Comparison of ENCODE assay signal across 1 cellular context in the genomic region with DNA sequence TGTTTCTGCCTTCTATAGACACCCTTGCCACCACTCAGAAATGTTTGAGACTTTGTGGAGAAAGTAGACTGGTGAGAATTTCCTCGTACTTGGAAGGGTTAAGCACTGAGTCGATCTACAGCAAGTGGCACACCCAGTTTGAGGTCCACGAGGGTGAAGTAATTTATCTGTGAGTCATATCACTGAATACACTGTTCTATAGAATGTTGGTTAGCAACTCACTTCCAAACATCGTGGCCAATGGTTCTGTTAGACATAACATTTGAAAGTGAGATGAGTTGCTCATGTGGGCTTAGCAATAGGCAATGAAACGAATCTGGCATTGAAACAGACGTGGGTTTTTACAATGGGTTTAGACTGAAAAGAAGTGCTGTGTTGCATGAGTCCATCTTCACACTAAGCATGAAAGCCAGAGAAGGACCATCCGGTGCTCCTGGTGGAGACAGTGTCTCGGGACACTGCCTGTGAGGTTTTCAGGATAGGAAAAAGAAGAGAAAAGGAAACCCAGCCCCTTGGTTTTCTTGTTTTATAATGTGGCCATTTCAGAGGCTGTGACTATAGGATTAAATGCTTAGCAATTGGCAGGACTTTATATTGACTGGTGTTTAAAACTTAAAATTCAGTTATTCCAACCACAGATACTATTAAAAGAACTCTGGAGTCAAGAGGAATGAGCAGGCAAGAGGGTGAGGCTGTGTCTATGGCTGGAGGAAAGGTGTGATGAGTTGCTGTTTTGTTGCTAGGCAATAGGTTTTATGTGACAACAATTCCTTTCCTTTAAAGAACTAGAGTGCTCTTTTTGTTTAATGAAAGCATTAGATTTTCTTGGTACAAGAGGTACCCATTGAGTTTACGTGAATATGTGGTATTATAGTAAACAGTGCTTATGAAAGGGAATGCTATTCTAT.
TF ChIP-seq lines count a peak whose summit lies in the region.

No MANE protein-coding gene starts in this region.

TF ChIP-seq in SK-N-SH treated with all-trans-retinoic acid at 6 μM for 48 hours, 23 proteins besides CTCF, POLR2A, EP300 and RAD21 (continued from another document):
- TF ChIP-seq, protein P1, sequence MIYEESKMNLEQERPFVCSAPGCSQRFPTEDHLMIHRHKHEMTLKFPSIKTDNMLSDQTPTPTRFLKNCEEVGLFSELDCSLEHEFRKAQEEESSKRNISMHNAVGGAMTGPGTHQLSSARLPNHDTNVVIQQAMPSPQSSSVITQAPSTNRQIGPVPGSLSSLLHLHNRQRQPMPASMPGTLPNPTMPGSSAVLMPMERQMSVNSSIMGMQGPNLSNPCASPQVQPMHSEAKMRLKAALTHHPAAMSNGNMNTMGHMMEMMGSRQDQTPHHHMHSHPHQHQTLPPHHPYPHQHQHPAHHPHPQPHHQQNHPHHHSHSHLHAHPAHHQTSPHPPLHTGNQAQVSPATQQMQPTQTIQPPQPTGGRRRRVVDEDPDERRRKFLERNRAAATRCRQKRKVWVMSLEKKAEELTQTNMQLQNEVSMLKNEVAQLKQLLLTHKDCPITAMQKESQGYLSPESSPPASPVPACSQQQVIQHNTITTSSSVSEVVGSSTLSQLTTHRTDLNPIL (CRISPR knock-in tag; IDR thresholded peaks at IDR 0.05; ENCODE audit: low read depth): no peak
- no peak for TF ChIP-seq TCF4 (CRISPR knock-in tag; IDR thresholded peaks at IDR 0.05; ENCODE audit: borderline replicate concordance)
- no peak for TF ChIP-seq RARB (CRISPR knock-in tag; IDR thresholded peaks at IDR 0.05)
- TF ChIP-seq POU6F1 (CRISPR knock-in tag; IDR thresholded peaks at IDR 0.05; ENCODE audit: borderline replicate concordance, low read depth): no peak
- no peak for TF ChIP-seq GLIS3 (CRISPR knock-in tag; IDR thresholded peaks at IDR 0.05)
- TF ChIP-seq ZNF565 (CRISPR knock-in tag; conservative IDR thresholded peaks at IDR 0.05; ENCODE audit: low read depth): no peak
